In genomic region chr13:25286969-25287961, GRCh38 we compare ENCODE assay signal across 8 cellular contexts. TPM values are rescaled to one million over a fixed set of nuclear protein-coding genes. Genes with fewer than 3 reads are reported as not detected.
DNase-seq lines count a peak whose midpoint lies in the region; ATAC-seq and TF ChIP-seq lines count a peak whose summit lies in the region.

Gene MTMR6 (minus strand): TSS chr13:25287488. CDS start chr13:25287247, 241 bp downstream.

- TF ChIP-seq CTCF in HFF-Myc (IDR thresholded peaks at IDR 0.05; ENCODE audit: low read depth, low read length, missing control alignments) (peak; percentile 97), SK-N-SH (IDR thresholded peaks at IDR 0.05) (peak; percentile 95), osteoblast (IDR thresholded peaks at IDR 0.05; ENCODE audit: extremely low read depth, low read depth, low read length) (peak; percentile 96), thoracic aorta (IDR thresholded peaks at IDR 0.05) (peak; percentile 100)

- peak within 1 kb of the TSS; percentile 95 for H3K4me3 ChIP-seq in GM08714 (ENCODE audit: low read length)
- peak within 1 kb of the TSS; percentile 94 for H3K4me3 ChIP-seq in HFF-Myc (replicated peaks; ENCODE audit: low read depth, low read length)
- peak within 1 kb of the TSS; percentile 96 to 97 for H3K4me3 ChIP-seq in SK-N-SH (ENCODE audit: low read depth in 2 of 2, low read length in 1 of 2)
- H3K4me3 ChIP-seq in osteoblast (ENCODE audit: insufficient read depth, low read length), result peak within 1 kb of the TSS; percentile 97
- H3K4me3 ChIP-seq in thoracic aorta, result peak within 1 kb of the TSS; percentile 87

- no peak for TF ChIP-seq EP300 in SK-N-SH (IDR thresholded peaks at IDR 0.05; ENCODE audit: borderline replicate concordance in 1 of 2, low read depth in 1 of 2, low read length in 1 of 2)

- H3K79me2 ChIP-seq in SK-N-SH (ENCODE audit: insufficient read depth), result peaks cover 50% of the 10 kb centered on the region
- peaks cover 48% of the 10 kb centered on the region for H3K79me2 ChIP-seq in osteoblast (ENCODE audit: insufficient read depth, low read length)

- H3K4me1 ChIP-seq in SK-N-SH (ENCODE audit: control insufficient read depth in 1 of 2, insufficient read depth in 2 of 2, low read depth in 1 of 2, low read length in 1 of 2), result peaks cover 4 to 13% of the 10 kb centered on the region in 2 experiments; a peak in 3 of 4 replicates
- H3K4me1 ChIP-seq in osteoblast (ENCODE audit: insufficient read depth, low read length), result peaks cover 8% of the 10 kb centered on the region
- H3K4me1 ChIP-seq in thoracic aorta (ENCODE audit: control insufficient read depth in 1 of 2, low read depth in 2 of 2), result peaks cover 10 to 22% of the 10 kb centered on the region in 2 donors

- H3K36me3 Mint-ChIP-seq in activated naive CD4-positive, alpha-beta T cell treated with anti-CD3 and anti-CD28 coated beads, Interleukin-2, amount 50 U/mL, for 24 hours, result peaks cover 6% of the 10 kb centered on the region

- H3K36me3 ChIP-seq in SK-N-SH (replicated peaks in 1 of 2; ENCODE audit: control insufficient read depth in 1 of 2, insufficient read depth in 2 of 2, low read length in 1 of 2), result peaks cover 0 to 12% of the 10 kb centered on the region in 2 experiments
- H3K36me3 ChIP-seq in osteoblast (ENCODE audit: insufficient read depth, low read length), result no peaks in the 10 kb centered on the region
- H3K36me3 ChIP-seq in thoracic aorta, result no peaks in the 10 kb centered on the region

- H3K9me3 Mint-ChIP-seq in activated naive CD4-positive, alpha-beta T cell treated with anti-CD3 and anti-CD28 coated beads, Interleukin-2, amount 50 U/mL, for 24 hours, result no peaks in the 10 kb centered on the region

- peak; percentile 63 for DNase-seq in HFF-Myc (ENCODE audit: extremely low read depth, low read depth)
- peak; percentile 98 for DNase-seq in NAMALWA (ENCODE audit: low spot score)
- DNase-seq in SK-N-SH, result peak; percentile 95
- DNase-seq in globus pallidus (ENCODE audit: low spot score), result peak; percentile 87
- DNase-seq in osteoblast (ENCODE audit: insufficient read length, low spot score, missing footprints), result peak; percentile 96
- peak; percentile 71 for DNase-seq in thoracic aorta (ENCODE audit: low spot score)

- peak; percentile 32; the same call in 1 of the 2 replicates for TF ChIP-seq RAD21 in SK-N-SH (IDR thresholded peaks at IDR 0.05; ENCODE audit: low read length)

- H3K27me3 Mint-ChIP-seq in activated naive CD4-positive, alpha-beta T cell treated with anti-CD3 and anti-CD28 coated beads, Interleukin-2, amount 50 U/mL, for 24 hours, result peaks cover 2% of the 10 kb centered on the region

- H3K9me3 ChIP-seq in SK-N-SH (no peaks in the 10 kb centered on the region), osteoblast (ENCODE audit: low read depth, low read length) (no peaks in the 10 kb centered on the region), thoracic aorta (no peaks in the 10 kb centered on the region)

- no peaks in the 10 kb centered on the region for H3K9me2 ChIP-seq in SK-N-SH

- H3K27ac ChIP-seq in SK-N-SH (ENCODE audit: low read depth in 2 of 2, low read length in 1 of 2), result peak within 1 kb of the TSS; percentile 74 to 89
- H3K27ac ChIP-seq in osteoblast (ENCODE audit: low read depth, low read length), result peak within 1 kb of the TSS; percentile 94
- peak within 1 kb of the TSS; percentile 85 to 92 for H3K27ac ChIP-seq in thoracic aorta

- POLR2A ChIA-PET in SK-N-SH (lab: Yijun Ruan, JAX), result no interaction called here

- H2AFZ ChIP-seq in SK-N-SH (ENCODE audit: low read depth) (peak within 1 kb of the TSS; percentile 90), osteoblast (ENCODE audit: low read length) (peak within 1 kb of the TSS; percentile 95)

- under 1% methylated on average over 43 of the region's 65 CpGs for WGBS in SK-N-SH (ENCODE audit: low lambda C conversion rate)

- ATAC-seq in thoracic aorta (ENCODE audit: insufficient number of reproducible peaks, low FRiP score, low read depth), result peak; percentile 91

- CTCF ChIA-PET in SK-N-SH (lab: Yijun Ruan, JAX), result interaction anchor here (0.6 to 3.0 kb wide), 20 partner anchors 9 to 89 kb away, joined by 3 to 28 read pairs (median 4); no protein-coding TSS in a partner anchor

- H3K27ac Mint-ChIP-seq in activated naive CD4-positive, alpha-beta T cell treated with anti-CD3 and anti-CD28 coated beads, Interleukin-2, amount 50 U/mL, for 24 hours, result peak within 1 kb of the TSS; percentile 82

- H3K9ac ChIP-seq in SK-N-SH, result peak within 1 kb of the TSS; percentile 97

- peaks cover 11% of the 10 kb centered on the region for H3F3A ChIP-seq in SK-N-SH (replicated peaks; ENCODE audit: insufficient read depth)

- peak within 1 kb of the TSS; percentile 96 for H3K4me3 Mint-ChIP-seq in activated naive CD4-positive, alpha-beta T cell treated with anti-CD3 and anti-CD28 coated beads, Interleukin-2, amount 50 U/mL, for 24 hours

- H4K20me1 ChIP-seq in SK-N-SH (ENCODE audit: insufficient read depth), result peaks cover 4% of the 10 kb centered on the region
- peaks cover 3% of the 10 kb centered on the region for H4K20me1 ChIP-seq in osteoblast (ENCODE audit: insufficient read depth, low read length)

- peak within 1 kb of the TSS; percentile 87 for H3K4me2 ChIP-seq in SK-N-SH
- H3K4me2 ChIP-seq in osteoblast (ENCODE audit: insufficient read depth, low read length), result peak within 1 kb of the TSS; percentile 93

- H3K27me3 ChIP-seq in SK-N-SH (ENCODE audit: insufficient read depth), result no peaks in the 10 kb centered on the region
- peaks cover 14% of the 10 kb centered on the region for H3K27me3 ChIP-seq in osteoblast (ENCODE audit: insufficient read depth, low read length)
- no peaks in the 10 kb centered on the region for H3K27me3 ChIP-seq in thoracic aorta (replicated peaks; ENCODE audit: insufficient read depth)

- H3K4me1 Mint-ChIP-seq in activated naive CD4-positive, alpha-beta T cell treated with anti-CD3 and anti-CD28 coated beads, Interleukin-2, amount 50 U/mL, for 24 hours, result peaks cover 42% of the 10 kb centered on the region

TF ChIP-seq in SK-N-SH, 30 proteins besides CTCF, POLR2A, EP300 and RAD21 (continues in another document):
- TF ChIP-seq POLR2AphosphoS5 (IDR thresholded peaks at IDR 0.05; ENCODE audit: low read depth, low read length) (peak; percentile 32; the same call in 1 of the 2 replicates), NRF1 (IDR thresholded peaks at IDR 0.05; ENCODE audit: low read depth, low read length) (no peak), RCOR1 (IDR thresholded peaks at IDR 0.05; ENCODE audit: low read length) (peak; percentile 53; the same call in 1 of the 2 replicates), SIN3A (IDR thresholded peaks at IDR 0.05; ENCODE audit: borderline replicate concordance, low read depth, low read length) (peak; percentile 68; the same call in 1 of the 2 replicates), MAX (IDR thresholded peaks at IDR 0.05; ENCODE audit: low read depth) (peak; percentile 74), JUND (IDR thresholded peaks at IDR 0.05) (no peak), PBX3 (IDR thresholded peaks at IDR 0.05) (peak; percentile 10; the same call in 1 of the 2 replicates), SMC3 (IDR thresholded peaks at IDR 0.05; ENCODE audit: low read depth, low read length) (peak; percentile 20; the same call in 1 of the 2 replicates), CHD2 (IDR thresholded peaks at IDR 0.05; ENCODE audit: low read length, partially characterized antibody) (peak; percentile 76), ELF1 (IDR thresholded peaks at IDR 0.05) (peak; percentile 45; the same call in 1 of the 2 replicates), GABPA (IDR thresholded peaks at IDR 0.05; ENCODE audit: low read depth) (peak; percentile 36; the same call in 1 of the 2 replicates), FOSL2 (IDR thresholded peaks at IDR 0.05; ENCODE audit: borderline replicate concordance, low read depth) (no peak)
- TF ChIP-seq, protein P1, sequence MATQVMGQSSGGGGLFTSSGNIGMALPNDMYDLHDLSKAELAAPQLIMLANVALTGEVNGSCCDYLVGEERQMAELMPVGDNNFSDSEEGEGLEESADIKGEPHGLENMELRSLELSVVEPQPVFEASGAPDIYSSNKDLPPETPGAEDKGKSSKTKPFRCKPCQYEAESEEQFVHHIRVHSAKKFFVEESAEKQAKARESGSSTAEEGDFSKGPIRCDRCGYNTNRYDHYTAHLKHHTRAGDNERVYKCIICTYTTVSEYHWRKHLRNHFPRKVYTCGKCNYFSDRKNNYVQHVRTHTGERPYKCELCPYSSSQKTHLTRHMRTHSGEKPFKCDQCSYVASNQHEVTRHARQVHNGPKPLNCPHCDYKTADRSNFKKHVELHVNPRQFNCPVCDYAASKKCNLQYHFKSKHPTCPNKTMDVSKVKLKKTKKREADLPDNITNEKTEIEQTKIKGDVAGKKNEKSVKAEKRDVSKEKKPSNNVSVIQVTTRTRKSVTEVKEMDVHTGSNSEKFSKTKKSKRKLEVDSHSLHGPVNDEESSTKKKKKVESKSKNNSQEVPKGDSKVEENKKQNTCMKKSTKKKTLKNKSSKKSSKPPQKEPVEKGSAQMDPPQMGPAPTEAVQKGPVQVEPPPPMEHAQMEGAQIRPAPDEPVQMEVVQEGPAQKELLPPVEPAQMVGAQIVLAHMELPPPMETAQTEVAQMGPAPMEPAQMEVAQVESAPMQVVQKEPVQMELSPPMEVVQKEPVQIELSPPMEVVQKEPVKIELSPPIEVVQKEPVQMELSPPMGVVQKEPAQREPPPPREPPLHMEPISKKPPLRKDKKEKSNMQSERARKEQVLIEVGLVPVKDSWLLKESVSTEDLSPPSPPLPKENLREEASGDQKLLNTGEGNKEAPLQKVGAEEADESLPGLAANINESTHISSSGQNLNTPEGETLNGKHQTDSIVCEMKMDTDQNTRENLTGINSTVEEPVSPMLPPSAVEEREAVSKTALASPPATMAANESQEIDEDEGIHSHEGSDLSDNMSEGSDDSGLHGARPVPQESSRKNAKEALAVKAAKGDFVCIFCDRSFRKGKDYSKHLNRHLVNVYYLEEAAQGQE (IDR thresholded peaks at IDR 0.05; ENCODE audit: low read depth, low read length), result 0 out of 2 replicates have a peak, but pooled peaks have one; percentile 52

RNA-seq across cellular contexts. Expression of gene MTMR6, which starts in this region (rescaled TPM):
- 4.8 and 6.7 TPM in 2 replicates for polyA plus RNA-seq in SK-N-SH (2012; rRNA removed)
- polyA plus RNA-seq in SK-N-SH (2012; cell fraction: cytosol; rRNA removed), result 8.6 and 10.0 TPM in 2 replicates
- polyA plus RNA-seq in SK-N-SH (2012; cell fraction: nucleus; rRNA removed), result 3.3 and 6.4 TPM in 2 replicates
- total RNA-seq in osteoblast, result 25.0 and 25.3 TPM in 2 replicates
- total RNA-seq in thoracic aorta, result 10 to 100 TPM; 13.8 to 28.9 TPM

Comparison
In these comparisons a context has a peak if more than half of its experiments do, and no peak if none do; other contexts are left out.
1. Peak in every context shown above with its lines: DNase-seq, ATAC-seq, H3K4me3 ChIP-seq and H3K27ac ChIP-seq.